21 cellular contexts compared by ENCODE assay signal in genomic region chr1:216627252-216627651, GRCh38.
DNase-seq lines count a peak whose midpoint lies in the region; TF ChIP-seq lines count a peak whose summit lies in the region.
"Had no signal": no experiment of that assay in that cellular context is flagged by ENCODE, and none has a peak within 500 bp of the region (broad histone marks: within the 10 kb centered on the region; RNA-seq: fewer than 3 reads in every experiment).

No MANE protein-coding gene starts in this region.

- CTCF ChIA-PET in AG04450 (lab: Charles Lee): interaction anchor here (0.7 to 2.0 kb wide), 3 partner anchors 26 to 463 kb away, joined by 3 to 5 read pairs (median 4); no protein-coding TSS in a partner anchor

- no peak for TF ChIP-seq RAD21 in neural cell (conservative IDR thresholded peaks at IDR 0.05)

- no peaks in the 10 kb centered on the region for H3F3A ChIP-seq in neural cell (ENCODE audit: insufficient read depth, low read length, poor library complexity, severe bottlenecking)

- POLR2A ChIA-PET in AG04450 (lab: Yijun Ruan, JAX): no interaction called here

- H3K27me3 Mint-ChIP-seq in activated naive CD8-positive, alpha-beta T cell treated with anti-CD3 and anti-CD28 coated beads for 36 hours: no peaks in the 10 kb centered on the region

- H3K9ac ChIP-seq in neural cell (ENCODE audit: low read length): no peak overlapping the region

- no peaks in the 10 kb centered on the region for H3K36me3 Mint-ChIP-seq in activated naive CD8-positive, alpha-beta T cell treated with anti-CD3 and anti-CD28 coated beads for 36 hours
- H3K36me3 Mint-ChIP-seq: CD14-positive monocyte had no signal

- no peak overlapping the region for H3K27ac Mint-ChIP-seq in activated naive CD8-positive, alpha-beta T cell treated with anti-CD3 and anti-CD28 coated beads for 36 hours
- H3K27ac Mint-ChIP-seq: CD14-positive monocyte, IgD-negative memory B cell had no signal

- no peak overlapping the region for H3K27ac ChIP-seq in AG04450 (ENCODE audit: low read depth, low read length)
- H3K27ac ChIP-seq in neural cell (ENCODE audit: low read length): no peak overlapping the region
- H3K27ac ChIP-seq: Peyer's patch, SK-N-MC had no signal

- no peak overlapping the region for H3K4me3 Mint-ChIP-seq in activated naive CD8-positive, alpha-beta T cell treated with anti-CD3 and anti-CD28 coated beads for 36 hours
- H3K4me3 Mint-ChIP-seq: CD14-positive monocyte, IgD-negative memory B cell had no signal

- no peaks in the 10 kb centered on the region for H3K9me3 ChIP-seq in AG04450 (ENCODE audit: control insufficient read depth, insufficient read depth, low read length)
- no peaks in the 10 kb centered on the region for H3K9me3 ChIP-seq in neural cell (ENCODE audit: low read length)
- H3K9me3 ChIP-seq: Peyer's patch had no signal

- no peaks in the 10 kb centered on the region for H3K79me2 ChIP-seq in neural cell (replicated peaks; ENCODE audit: insufficient read depth, low read length)

- no peaks in the 10 kb centered on the region for H3K4me1 Mint-ChIP-seq in activated naive CD8-positive, alpha-beta T cell treated with anti-CD3 and anti-CD28 coated beads for 36 hours
- H3K4me1 Mint-ChIP-seq: CD14-positive monocyte, IgD-negative memory B cell had no signal

- H2AFZ ChIP-seq in neural cell (ENCODE audit: low read depth, low read length): no peak overlapping the region

- no peaks in the 10 kb centered on the region for H3K36me3 ChIP-seq in neural cell (ENCODE audit: insufficient read depth, low read length)
- H3K36me3 ChIP-seq: Peyer's patch had no signal

- H3K4me3 ChIP-seq in AG04450 (ENCODE audit: low read depth, low read length): no peak overlapping the region
- no peak overlapping the region for H3K4me3 ChIP-seq in neural cell (ENCODE audit: low read length)
- H3K4me3 ChIP-seq: Peyer's patch, SK-N-MC had no signal

- no peak overlapping the region for H3K4me2 ChIP-seq in neural cell (ENCODE audit: low read length)

- H4K20me1 ChIP-seq in neural cell (ENCODE audit: insufficient read depth): no peaks in the 10 kb centered on the region

- no peaks in the 10 kb centered on the region for H3K9me2 ChIP-seq in neural cell (ENCODE audit: insufficient read depth, low read length)

- DNase-seq in AG04450 (ENCODE audit: low read depth, low spot score): no peak
- DNase-seq in H4 (ENCODE audit: low spot score): peak; percentile 39
- DNase-seq in SW480 (ENCODE audit: low spot score): peak; percentile 2
- no peak for DNase-seq in OCI-M2 (lab: John Stamatoyannopoulos, UW; ENCODE audit: unreplicated experiment)
- DNase-seq in iPS-NIHi11 (ENCODE audit: low spot score): no peak
- no peak for DNase-seq in activated naive CD8-positive, alpha-beta T cell treated with anti-CD3 and anti-CD28 coated beads for 36 hours
- DNase-seq in NCI-H1694 treated with DMSO at 0.1 percent for 48 hours (lab: John Stamatoyannopoulos, UW): no peak
- DNase-seq: ACHN, AML-193, DMS79, HCEC 1CT, Karpas-422, NCI-H1436, NCI-H2029, NCI-H345, NCI-H526, Peyer's patch had no signal

- H3K27me3 ChIP-seq in AG04450 (ENCODE audit: control insufficient read depth, insufficient read depth, low read length): no peaks in the 10 kb centered on the region
- no peaks in the 10 kb centered on the region for H3K27me3 ChIP-seq in neural cell (ENCODE audit: insufficient read depth, low read depth, low read length)
- H3K27me3 ChIP-seq: Peyer's patch had no signal

- peaks cover 3% of the 10 kb centered on the region for H3K9me3 Mint-ChIP-seq in activated naive CD8-positive, alpha-beta T cell treated with anti-CD3 and anti-CD28 coated beads for 36 hours
- H3K9me3 Mint-ChIP-seq: IgD-negative memory B cell had no signal

- TF ChIP-seq EP300 in neural cell (conservative IDR thresholded peaks at IDR 0.05; ENCODE audit: poor library complexity, severe bottlenecking): no peak

- TF ChIP-seq CTCF in AG04450 (IDR thresholded peaks at IDR 0.05; ENCODE audit: low read depth, low read length) (0 out of 2 replicates have a peak, but pooled peaks have one; percentile 12), neural cell (IDR thresholded peaks at IDR 0.05; ENCODE audit: poor library complexity, severe bottlenecking) (peak; percentile 24)

TF ChIP-seq in neural cell, 6 proteins besides CTCF, POLR2A, EP300 and RAD21:
- TF ChIP-seq SMC3 (conservative IDR thresholded peaks at IDR 0.05; ENCODE audit: poor library complexity) (peak; percentile 42), EZH2 (IDR thresholded peaks at IDR 0.05; ENCODE audit: borderline replicate concordance, insufficient read depth, low read length, poor library complexity, severe bottlenecking) (no peak), POLR2AphosphoS5 (IDR thresholded peaks at IDR 0.05) (no peak), TAF1 (IDR thresholded peaks at IDR 0.05; ENCODE audit: low read depth) (no peak), MXI1 (conservative IDR thresholded peaks at IDR 0.05; ENCODE audit: poor library complexity, severe bottlenecking) (no peak)
- TF ChIP-seq, protein P1, sequence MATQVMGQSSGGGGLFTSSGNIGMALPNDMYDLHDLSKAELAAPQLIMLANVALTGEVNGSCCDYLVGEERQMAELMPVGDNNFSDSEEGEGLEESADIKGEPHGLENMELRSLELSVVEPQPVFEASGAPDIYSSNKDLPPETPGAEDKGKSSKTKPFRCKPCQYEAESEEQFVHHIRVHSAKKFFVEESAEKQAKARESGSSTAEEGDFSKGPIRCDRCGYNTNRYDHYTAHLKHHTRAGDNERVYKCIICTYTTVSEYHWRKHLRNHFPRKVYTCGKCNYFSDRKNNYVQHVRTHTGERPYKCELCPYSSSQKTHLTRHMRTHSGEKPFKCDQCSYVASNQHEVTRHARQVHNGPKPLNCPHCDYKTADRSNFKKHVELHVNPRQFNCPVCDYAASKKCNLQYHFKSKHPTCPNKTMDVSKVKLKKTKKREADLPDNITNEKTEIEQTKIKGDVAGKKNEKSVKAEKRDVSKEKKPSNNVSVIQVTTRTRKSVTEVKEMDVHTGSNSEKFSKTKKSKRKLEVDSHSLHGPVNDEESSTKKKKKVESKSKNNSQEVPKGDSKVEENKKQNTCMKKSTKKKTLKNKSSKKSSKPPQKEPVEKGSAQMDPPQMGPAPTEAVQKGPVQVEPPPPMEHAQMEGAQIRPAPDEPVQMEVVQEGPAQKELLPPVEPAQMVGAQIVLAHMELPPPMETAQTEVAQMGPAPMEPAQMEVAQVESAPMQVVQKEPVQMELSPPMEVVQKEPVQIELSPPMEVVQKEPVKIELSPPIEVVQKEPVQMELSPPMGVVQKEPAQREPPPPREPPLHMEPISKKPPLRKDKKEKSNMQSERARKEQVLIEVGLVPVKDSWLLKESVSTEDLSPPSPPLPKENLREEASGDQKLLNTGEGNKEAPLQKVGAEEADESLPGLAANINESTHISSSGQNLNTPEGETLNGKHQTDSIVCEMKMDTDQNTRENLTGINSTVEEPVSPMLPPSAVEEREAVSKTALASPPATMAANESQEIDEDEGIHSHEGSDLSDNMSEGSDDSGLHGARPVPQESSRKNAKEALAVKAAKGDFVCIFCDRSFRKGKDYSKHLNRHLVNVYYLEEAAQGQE (IDR thresholded peaks at IDR 0.05; ENCODE audit: borderline replicate concordance): no peak

Comparison
In these comparisons a context has a peak if more than half of its experiments do, and no peak if none do; other contexts are left out.
1. DNase-seq: peak in H4 (single experiment) and SW480 (single experiment); none in AG04450 (single experiment), OCI-M2 (single experiment), iPS-NIHi11 (single experiment), activated naive CD8-positive, alpha-beta T cell treated with anti-CD3 and anti-CD28 coated beads for 36 hours (single experiment) and NCI-H1694 treated with DMSO at 0.1 percent for 48 hours (single experiment).